36 cellular contexts compared by ENCODE assay signal in the genomic region with DNA sequence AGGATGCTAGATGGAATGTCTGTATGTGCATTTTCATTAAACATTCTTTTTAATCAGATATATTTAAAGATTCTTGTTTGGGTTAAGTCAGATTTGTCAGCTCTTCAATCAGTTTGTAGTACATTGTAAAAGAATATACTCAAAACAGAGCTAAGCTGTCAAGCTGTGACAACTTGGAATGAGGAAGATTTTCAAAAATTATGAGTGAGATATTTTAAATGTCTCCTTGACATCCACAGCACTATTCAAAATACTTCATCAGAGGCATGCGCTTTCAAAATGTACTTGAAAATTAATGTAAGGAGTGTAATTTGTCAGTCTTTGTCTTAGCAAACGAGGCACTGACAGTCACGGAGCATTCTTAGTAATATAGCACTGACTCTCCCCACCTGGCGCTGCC.
"Had no signal": no experiment of that assay in that cellular context is flagged by ENCODE, and none has a peak within 500 bp of the region (broad histone marks: within the 10 kb centered on the region; RNA-seq: fewer than 3 reads in every experiment).

No MANE protein-coding gene starts in this region.

- H3K4me1 Mint-ChIP-seq: activated B cell treated with CpG ODN at 0.5 μM for 24 hours; activated CD4-positive, alpha-beta memory T cell treated with anti-CD3 and anti-CD28 coated beads, Interleukin-2, amount 10 ng/mL, durations not matched to agents 7 days and 5 days; activated CD4-positive, alpha-beta T cell treated with anti-CD3 and anti-CD28 coated beads, Interleukin-2, amount 10 ng/mL, durations not matched to agents 24 days and 14 days; activated CD8-positive, alpha-beta memory T cell treated with anti-CD3 and anti-CD28 coated beads, Interleukin-2, amount 10 ng/mL, durations not matched to agents 7 days and 5 days; activated naive CD4-positive, alpha-beta T cell treated with anti-CD3 and anti-CD28 coated beads, Interleukin-2, amount 10 ng/mL, durations not matched to agents 7 days and 5 days; activated naive CD4-positive, alpha-beta T cell treated with anti-CD3 and anti-CD28 coated beads, Interleukin-2, amount 50 U/mL, for 24 hours; activated naive CD8-positive, alpha-beta T cell treated with anti-CD3 and anti-CD28 coated beads, Interleukin-2, amount 10 ng/mL, durations not matched to agents 7 days and 5 days; activated naive CD8-positive, alpha-beta T cell treated with anti-CD3 and anti-CD28 coated beads, Interleukin-2, amount 50 U/mL, for 24 hours; brain; central memory CD8-positive, alpha-beta T cell had no signal

- H3K4me1 ChIP-seq: ascending aorta had no signal

- H3K4me3 ChIP-seq: ascending aorta, cardiac muscle cell had no signal

- H3K27me3 ChIP-seq: ascending aorta, cardiac muscle cell had no signal

- ATAC-seq: activated CD8-positive, alpha-beta memory T cell treated with anti-CD3 and anti-CD28 coated beads, Interleukin-2, amount 10 ng/mL, durations not matched to agents 7 days and 5 days; activated CD8-positive, alpha-beta T cell treated with anti-CD3 and anti-CD28 coated beads, Interleukin-2, amount 10 ng/mL, durations not matched to agents 7 days and 5 days; activated naive CD8-positive, alpha-beta T cell treated with anti-CD3 and anti-CD28 coated beads, Interleukin-2, amount 50 U/mL, for 24 hours had no signal

- DNase-seq: activated B cell treated with CpG ODN at 0.5 μM for 24 hours; activated CD4-positive, alpha-beta memory T cell treated with anti-CD3 and anti-CD28 coated beads, Interleukin-2, amount 10 ng/mL, durations not matched to agents 7 days and 5 days; activated CD4-positive, alpha-beta T cell treated with anti-CD3 and anti-CD28 coated beads for 4 hours; activated CD4-positive, alpha-beta T cell treated with anti-CD3 and anti-CD28 coated beads, Interleukin-2, amount 10 ng/mL, durations not matched to agents 24 days and 14 days; activated CD4-positive, alpha-beta T cell treated with anti-CD3 and anti-CD28 coated beads, Interleukin-2, amount 50 U/mL, for 1 hour; activated CD4-positive, alpha-beta T cell treated with anti-CD3 and anti-CD28 coated beads, Interleukin-2, amount 50 U/mL, for 4 hours; activated CD4-positive, CD25-positive, alpha-beta regulatory T cell treated with anti-CD3 and anti-CD28 coated beads, Interleukin-2, amount 50 U/mL, for 72 hours; activated CD8-positive, alpha-beta memory T cell treated with anti-CD3 and anti-CD28 coated beads for 24 hours; activated CD8-positive, alpha-beta memory T cell treated with anti-CD3 and anti-CD28 coated beads, Interleukin-2, amount 10 ng/mL, durations not matched to agents 7 days and 5 days; activated CD8-positive, alpha-beta memory T cell treated with anti-CD3 and anti-CD28 coated beads, Interleukin-2, amount 50 U/mL, for 48 hours; activated CD8-positive, alpha-beta T cell treated with anti-CD3 and anti-CD28 coated beads, Interleukin-2, amount 10 ng/mL, durations not matched to agents 7 days and 5 days; activated effector memory CD4-positive, alpha-beta T cell treated with Interleukin-2 at 50 U/mL for 16 hours; activated gamma-delta T cell; activated naive CD4-positive, alpha-beta T cell treated with anti-CD3 and anti-CD28 coated beads, Interleukin-2, amount 10 ng/mL, durations not matched to agents 7 days and 5 days; activated naive CD4-positive, alpha-beta T cell treated with Interleukin-2 at 50 U/mL for 16 hours; activated naive CD8-positive, alpha-beta T cell treated with anti-CD3 and anti-CD28 coated beads, Interleukin-2, amount 10 ng/mL, durations not matched to agents 7 days and 5 days; activated naive CD8-positive, alpha-beta T cell treated with anti-CD3 and anti-CD28 coated beads, Interleukin-2, amount 50 U/mL, for 24 hours; activated T-cell treated with anti-CD3 and anti-CD28 coated beads, Interleukin-2, amount 50 U/mL, for 24 hours; activated T-cell treated with anti-CD3 and anti-CD28 coated beads, Interleukin-2, amount 50 U/mL, for 48 hours; amygdala; anterior cingulate cortex; caudate nucleus; cerebellar nuclear complex; T-helper 1 cell; T-helper 2 cell; T-helper 9 cell had no signal

- H3K27ac Mint-ChIP-seq: activated B cell treated with CpG ODN at 0.5 μM for 24 hours; activated CD4-positive, alpha-beta memory T cell treated with anti-CD3 and anti-CD28 coated beads, Interleukin-2, amount 10 ng/mL, durations not matched to agents 7 days and 5 days; activated CD4-positive, alpha-beta T cell treated with anti-CD3 and anti-CD28 coated beads, Interleukin-2, amount 10 ng/mL, durations not matched to agents 24 days and 14 days; activated CD8-positive, alpha-beta memory T cell treated with anti-CD3 and anti-CD28 coated beads, Interleukin-2, amount 10 ng/mL, durations not matched to agents 7 days and 5 days; activated CD8-positive, alpha-beta T cell treated with anti-CD3 and anti-CD28 coated beads, Interleukin-2, amount 10 ng/mL, durations not matched to agents 7 days and 5 days; activated naive CD4-positive, alpha-beta T cell treated with anti-CD3 and anti-CD28 coated beads, Interleukin-2, amount 10 ng/mL, durations not matched to agents 7 days and 5 days; activated naive CD4-positive, alpha-beta T cell treated with anti-CD3 and anti-CD28 coated beads, Interleukin-2, amount 50 U/mL, for 24 hours; activated naive CD8-positive, alpha-beta T cell; activated naive CD8-positive, alpha-beta T cell treated with anti-CD3 and anti-CD28 coated beads, Interleukin-2, amount 10 ng/mL, durations not matched to agents 7 days and 5 days; activated naive CD8-positive, alpha-beta T cell treated with anti-CD3 and anti-CD28 coated beads, Interleukin-2, amount 50 U/mL, for 24 hours; activated T-cell treated with anti-CD3 and anti-CD28 coated beads, Interleukin-2, amount 50 U/mL, for 24 hours; activated T-helper 2 cell treated with anti-CD3 and anti-CD28 coated beads, Interferon-gamma antibody, Interleukin-2, Interleukin-4, amounts not matched to agents 10 μg/mL and 5 μg/mL and 100 μg/mL, durations not matched to agents 14 hours and 24 hours and 36 hours; brain; T-helper 1 cell treated with Interleukin-12 subunit alpha and Interleukin-12 subunit beta and Interleukin-4 antibody, amounts not matched to agents 30 μg/mL and 1 μg/mL, for 36 hours; T-helper 2 cell treated with Interferon-gamma antibody and Interleukin-4, amounts not matched to agents 5 μg/mL and 100 μg/mL, for 36 hours had no signal

- H3K9me3 Mint-ChIP-seq: activated B cell treated with CpG ODN at 0.5 μM for 24 hours; activated CD4-positive, alpha-beta memory T cell treated with anti-CD3 and anti-CD28 coated beads, Interleukin-2, amount 10 ng/mL, durations not matched to agents 7 days and 5 days; activated CD4-positive, alpha-beta T cell treated with anti-CD3 and anti-CD28 coated beads, Interleukin-2, amount 10 ng/mL, durations not matched to agents 24 days and 14 days; activated naive CD4-positive, alpha-beta T cell treated with anti-CD3 and anti-CD28 coated beads, Interleukin-2, amount 10 ng/mL, durations not matched to agents 7 days and 5 days; activated naive CD4-positive, alpha-beta T cell treated with anti-CD3 and anti-CD28 coated beads, Interleukin-2, amount 50 U/mL, for 24 hours; activated naive CD8-positive, alpha-beta T cell treated with anti-CD3 and anti-CD28 coated beads, Interleukin-2, amount 10 ng/mL, durations not matched to agents 7 days and 5 days; activated naive CD8-positive, alpha-beta T cell treated with anti-CD3 and anti-CD28 coated beads, Interleukin-2, amount 50 U/mL, for 24 hours; activated T-cell treated with anti-CD3 and anti-CD28 coated beads, Interleukin-2, amount 50 U/mL, for 24 hours; activated T-helper 2 cell treated with anti-CD3 and anti-CD28 coated beads, Interferon-gamma antibody, Interleukin-2, Interleukin-4, amounts not matched to agents 10 μg/mL and 5 μg/mL and 100 μg/mL, durations not matched to agents 14 hours and 24 hours and 36 hours; brain; central memory CD8-positive, alpha-beta T cell; T-helper 1 cell treated with Interleukin-12 subunit alpha and Interleukin-12 subunit beta and Interleukin-4 antibody, amounts not matched to agents 30 μg/mL and 1 μg/mL, for 36 hours; T-helper 2 cell treated with Interferon-gamma antibody and Interleukin-4, amounts not matched to agents 5 μg/mL and 100 μg/mL, for 36 hours had no signal

- H3K27me3 Mint-ChIP-seq: activated CD4-positive, alpha-beta memory T cell treated with anti-CD3 and anti-CD28 coated beads, Interleukin-2, amount 10 ng/mL, durations not matched to agents 7 days and 5 days; activated CD4-positive, alpha-beta T cell treated with anti-CD3 and anti-CD28 coated beads, Interleukin-2, amount 10 ng/mL, durations not matched to agents 24 days and 14 days; activated CD8-positive, alpha-beta memory T cell treated with anti-CD3 and anti-CD28 coated beads, Interleukin-2, amount 10 ng/mL, durations not matched to agents 7 days and 5 days; activated naive CD4-positive, alpha-beta T cell treated with anti-CD3 and anti-CD28 coated beads, Interleukin-2, amount 10 ng/mL, durations not matched to agents 7 days and 5 days; activated naive CD4-positive, alpha-beta T cell treated with anti-CD3 and anti-CD28 coated beads, Interleukin-2, amount 50 U/mL, for 24 hours; activated naive CD8-positive, alpha-beta T cell; activated naive CD8-positive, alpha-beta T cell treated with anti-CD3 and anti-CD28 coated beads, Interleukin-2, amount 10 ng/mL, durations not matched to agents 7 days and 5 days; activated naive CD8-positive, alpha-beta T cell treated with anti-CD3 and anti-CD28 coated beads, Interleukin-2, amount 50 U/mL, for 24 hours; activated T-cell treated with anti-CD3 and anti-CD28 coated beads, Interleukin-2, amount 50 U/mL, for 24 hours; central memory CD8-positive, alpha-beta T cell had no signal

- H3K9me3 ChIP-seq: ascending aorta had no signal

- H3K36me3 Mint-ChIP-seq: activated CD8-positive, alpha-beta memory T cell treated with anti-CD3 and anti-CD28 coated beads, Interleukin-2, amount 10 ng/mL, durations not matched to agents 7 days and 5 days; activated naive CD4-positive, alpha-beta T cell treated with anti-CD3 and anti-CD28 coated beads, Interleukin-2, amount 10 ng/mL, durations not matched to agents 7 days and 5 days; activated naive CD4-positive, alpha-beta T cell treated with anti-CD3 and anti-CD28 coated beads, Interleukin-2, amount 50 U/mL, for 24 hours; activated naive CD8-positive, alpha-beta T cell; activated naive CD8-positive, alpha-beta T cell treated with anti-CD3 and anti-CD28 coated beads, Interleukin-2, amount 10 ng/mL, durations not matched to agents 7 days and 5 days; brain had no signal

- H3K36me3 ChIP-seq: ascending aorta, cardiac muscle cell had no signal

- H3K4me3 Mint-ChIP-seq: activated B cell treated with CpG ODN at 0.5 μM for 24 hours; activated CD4-positive, alpha-beta memory T cell treated with anti-CD3 and anti-CD28 coated beads, Interleukin-2, amount 10 ng/mL, durations not matched to agents 7 days and 5 days; activated CD4-positive, alpha-beta T cell treated with anti-CD3 and anti-CD28 coated beads, Interleukin-2, amount 10 ng/mL, durations not matched to agents 24 days and 14 days; activated CD8-positive, alpha-beta memory T cell treated with anti-CD3 and anti-CD28 coated beads, Interleukin-2, amount 10 ng/mL, durations not matched to agents 7 days and 5 days; activated CD8-positive, alpha-beta T cell treated with anti-CD3 and anti-CD28 coated beads, Interleukin-2, amount 10 ng/mL, durations not matched to agents 7 days and 5 days; activated naive CD4-positive, alpha-beta T cell treated with anti-CD3 and anti-CD28 coated beads, Interleukin-2, amount 10 ng/mL, durations not matched to agents 7 days and 5 days; activated naive CD4-positive, alpha-beta T cell treated with anti-CD3 and anti-CD28 coated beads, Interleukin-2, amount 50 U/mL, for 24 hours; activated naive CD8-positive, alpha-beta T cell; activated naive CD8-positive, alpha-beta T cell treated with anti-CD3 and anti-CD28 coated beads, Interleukin-2, amount 10 ng/mL, durations not matched to agents 7 days and 5 days; activated naive CD8-positive, alpha-beta T cell treated with anti-CD3 and anti-CD28 coated beads, Interleukin-2, amount 50 U/mL, for 24 hours; activated T-cell treated with anti-CD3 and anti-CD28 coated beads, Interleukin-2, amount 50 U/mL, for 24 hours; brain; central memory CD8-positive, alpha-beta T cell; T-helper 1 cell treated with Interleukin-12 subunit alpha and Interleukin-12 subunit beta and Interleukin-4 antibody, amounts not matched to agents 30 μg/mL and 1 μg/mL, for 36 hours; T-helper 2 cell treated with Interferon-gamma antibody and Interleukin-4, amounts not matched to agents 5 μg/mL and 100 μg/mL, for 36 hours had no signal

- H3K27ac ChIP-seq: ascending aorta, cardiac muscle cell, VCaP had no signal
